In the genomic region with DNA sequence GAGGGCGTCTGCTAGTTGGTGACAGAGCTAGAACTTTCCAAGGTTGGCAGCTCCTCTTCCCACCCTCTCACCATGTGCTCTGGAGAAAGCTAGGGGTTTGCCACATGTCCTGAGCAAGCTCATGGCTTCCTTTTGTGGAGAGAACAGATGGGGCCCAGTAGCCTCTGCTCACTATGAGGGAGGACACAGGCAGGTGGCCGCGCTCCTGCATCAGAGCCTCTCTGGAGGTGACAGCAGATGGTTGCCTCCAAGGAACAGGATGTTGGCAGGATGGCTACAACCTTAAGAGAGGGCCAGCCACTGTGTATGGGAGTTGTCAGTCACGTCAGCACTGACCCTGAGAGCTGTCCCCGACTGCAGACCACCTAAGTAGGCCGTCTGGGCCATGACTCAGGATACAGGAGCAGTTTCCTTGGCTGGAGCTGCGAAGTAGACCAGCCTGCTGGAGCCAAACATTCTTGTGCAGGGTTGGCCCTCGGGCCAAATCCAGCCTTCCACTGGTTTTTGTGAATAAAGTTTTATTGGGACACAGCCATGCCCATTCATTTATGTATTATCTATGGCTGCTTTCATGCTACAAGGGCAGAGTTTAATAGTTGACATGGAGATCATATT, we compare ENCODE assay signal across 21 cellular contexts.
"Had no signal": no experiment of that assay in that cellular context is flagged by ENCODE, and none has a peak within 500 bp of the region (broad histone marks: within the 10 kb centered on the region; RNA-seq: fewer than 3 reads in every experiment).

No MANE protein-coding gene starts in this region.

- DNase-seq: effector CD4-positive, alpha-beta T cell; gastrocnemius medialis; immature natural killer cell; kidney; left cardiac atrium; left ventricle myocardium inferior; lower lobe of right lung; midbrain; ovary; small intestine; stimulated activated CD4-positive, alpha-beta T cell treated with anti-CD3 and anti-CD28 coated beads, Interleukin-2, amount 100 ng/mL, for 48 hours; stimulated activated naive CD8-positive, alpha-beta T cell treated with anti-CD3 and anti-CD28 coated beads, Interleukin-15, Interleukin-2, amounts not matched to agents 100 U/mL and 50 U/mL, for 24 hours; thyroid gland had no signal

- H3K36me3 ChIP-seq: esophagus muscularis mucosa, gastrocnemius medialis, left ventricle myocardium inferior, lower lobe of right lung, neural progenitor cell, ovary, right atrium auricular region, suprapubic skin, thyroid gland, vagina had no signal

- H3K4me3 ChIP-seq: coronary artery, esophagus muscularis mucosa, gastrocnemius medialis, left ventricle myocardium inferior, lower lobe of right lung, neural progenitor cell, ovary, right atrium auricular region, suprapubic skin, thyroid gland, vagina had no signal

- H3K27me3 ChIP-seq: esophagus muscularis mucosa, gastrocnemius medialis, neural progenitor cell, ovary, right atrium auricular region, suprapubic skin, thyroid gland, vagina had no signal

- ATAC-seq: gastrocnemius medialis; left cardiac atrium; lower lobe of right lung; natural killer cell treated with Interleukin-12 subunit alpha and Interleukin-12 subunit beta and Interleukin-15 and Interleukin-18, amount 100 ng/mL, for 72 hours; stimulated activated naive CD8-positive, alpha-beta T cell treated with anti-CD3 and anti-CD28 coated beads, Interleukin-15, Interleukin-2, amounts not matched to agents 100 U/mL and 50 U/mL, for 24 hours had no signal

- H3K27ac ChIP-seq: coronary artery, epithelial cell of prostate, esophagus muscularis mucosa, gastrocnemius medialis, left ventricle myocardium inferior, lower lobe of right lung, neural progenitor cell, ovary, right atrium auricular region, suprapubic skin, thyroid gland, vagina had no signal

- H3K9me3 ChIP-seq: esophagus muscularis mucosa, gastrocnemius medialis, left ventricle myocardium inferior, lower lobe of right lung, ovary, right atrium auricular region, suprapubic skin, thyroid gland, vagina had no signal
